ENCODE assay signal across 8 cellular contexts in the genomic region with DNA sequence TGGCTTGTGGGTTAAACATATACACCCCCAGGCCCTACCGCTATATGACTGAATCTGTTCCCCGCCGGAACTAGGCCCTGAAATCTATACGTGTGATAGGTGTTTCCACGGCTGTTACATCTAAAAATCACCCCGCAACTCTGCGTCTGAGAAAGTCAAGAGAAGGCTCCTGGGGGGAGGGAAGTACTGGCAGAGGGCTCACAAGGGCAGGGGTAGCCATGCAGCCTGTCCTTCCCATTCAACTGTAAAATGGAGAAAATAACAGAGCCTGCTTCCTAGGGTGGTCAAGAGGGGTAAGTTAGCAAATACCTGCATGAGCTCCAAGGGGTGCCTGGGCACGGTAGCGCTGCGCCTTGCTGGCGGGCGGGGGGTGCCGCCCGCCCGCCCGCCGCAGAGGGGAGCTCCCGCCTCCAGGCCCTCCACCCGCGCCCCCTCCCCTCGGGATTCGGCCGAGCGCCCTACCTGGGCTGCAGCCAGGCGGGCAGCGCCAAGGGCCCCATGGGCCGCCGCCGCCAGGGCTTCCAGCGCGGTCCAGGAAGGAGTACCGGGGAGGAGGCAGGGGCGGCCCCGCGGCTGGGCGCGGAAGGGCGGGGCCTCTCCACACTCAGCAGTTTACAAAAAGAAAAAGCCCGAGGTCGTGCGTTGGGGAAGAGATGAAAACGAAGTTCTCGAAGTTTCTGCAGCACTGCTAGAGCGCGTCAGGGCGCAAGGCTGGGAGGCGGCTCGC. TPM values are rescaled to one million over a fixed set of nuclear protein-coding genes. Genes with fewer than 3 reads are reported as not detected.
DNase-seq lines count a peak whose midpoint lies in the region; ATAC-seq and FAIRE-seq lines count a peak whose summit lies in the region.

A gene with protein sequence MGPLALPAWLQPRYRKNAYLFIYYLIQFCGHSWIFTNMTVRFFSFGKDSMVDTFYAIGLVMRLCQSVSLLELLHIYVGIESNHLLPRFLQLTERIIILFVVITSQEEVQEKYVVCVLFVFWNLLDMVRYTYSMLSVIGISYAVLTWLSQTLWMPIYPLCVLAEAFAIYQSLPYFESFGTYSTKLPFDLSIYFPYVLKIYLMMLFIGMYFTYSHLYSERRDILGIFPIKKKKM (minus strand): TSS at position 550 of the 727 bp plus-strand sequence. CDS start 50 bp downstream, at position 500.

- H3K27me3 Mint-ChIP-seq in activated CD4-positive, alpha-beta memory T cell treated with anti-CD3 and anti-CD28 coated beads for 36 hours: no peaks in the 10 kb centered on the region
- H3K27me3 Mint-ChIP-seq in effector memory CD8-positive, alpha-beta T cell: no peaks in the 10 kb centered on the region

- H3K9ac ChIP-seq in HUES64 (ENCODE audit: low read depth, low read length): peak within 1 kb of the TSS; percentile 60

- H3K4me3 Mint-ChIP-seq in activated CD4-positive, alpha-beta memory T cell treated with anti-CD3 and anti-CD28 coated beads for 36 hours: peak within 1 kb of the TSS; percentile 60
- H3K4me3 Mint-ChIP-seq in effector memory CD8-positive, alpha-beta T cell: no peak within 1 kb of the TSS

- CTCF ChIA-PET in activated CD4-positive, alpha-beta memory T cell treated with anti-CD3 and anti-CD28 coated beads for 36 hours (lab: Charles Lee): interaction anchor here (0.6 to 1.2 kb wide), 4 partner anchors 31 to 346 kb away, joined by 3 to 4 read pairs (median 3); no protein-coding TSS in a partner anchor

- no peak for FAIRE-seq in HTR-8/SVneo (lab: Jason Lieb, UNC)

- H3K4me1 Mint-ChIP-seq in activated CD4-positive, alpha-beta memory T cell treated with anti-CD3 and anti-CD28 coated beads for 36 hours (ENCODE audit: low read depth): peaks cover 21% of the 10 kb centered on the region
- peaks cover 15 to 40% of the 10 kb centered on the region in 2 donors for H3K4me1 Mint-ChIP-seq in effector memory CD8-positive, alpha-beta T cell (ENCODE audit: low read depth in 2 of 2)

- ATAC-seq in GM21360 (IDR thresholded peaks at IDR 0.05; ENCODE audit: unreplicated experiment): peak; percentile 63
- ATAC-seq in effector memory CD8-positive, alpha-beta T cell (replicated peaks): peak; percentile 85

- peak within 1 kb of the TSS; percentile 7; the same call in 1 of the 2 replicates for H3K27ac ChIP-seq in HUES64 (ENCODE audit: low read depth, low read length)
- no peak within 1 kb of the TSS for H3K27ac ChIP-seq in mesodermal cell (ENCODE audit: low read depth, low read length, severe bottlenecking)

- POLR2A ChIA-PET in activated CD4-positive, alpha-beta memory T cell treated with anti-CD3 and anti-CD28 coated beads for 36 hours (lab: Charles Lee): interaction anchor here (0.8 to 2.4 kb wide), 6 partner anchors 31 to 409 kb away, joined by 3 to 14 read pairs (median 5); a partner anchor contains a TSS

- H3K9me3 ChIP-seq in HUES64 (ENCODE audit: insufficient read depth, low read depth, low read length): no peaks in the 10 kb centered on the region
- no peaks in the 10 kb centered on the region for H3K9me3 ChIP-seq in mesodermal cell (ENCODE audit: control insufficient read depth, low read length)

- intact Hi-C loops in activated CD4-positive, alpha-beta memory T cell treated with anti-CD3 and anti-CD28 coated beads for 36 hours (cut with micrococcal nuclease): loop anchor here (1.0 to 10.0 kb wide), 8 partner anchors 51 to 1054 kb away; a partner anchor contains a TSS

- DNase-seq in DMS79 treated with DMSO at 0.1 percent for 48 hours (lab: John Stamatoyannopoulos, UW) (peak; percentile 45), HTR-8/SVneo (ENCODE audit: insufficient read length, low spot score) (no peak)
- peak; percentile 77 for DNase-seq in activated CD4-positive, alpha-beta memory T cell treated with anti-CD3 and anti-CD28 coated beads for 36 hours
- peak; percentile 58 to 61 (median 61) for DNase-seq in effector memory CD8-positive, alpha-beta T cell
- peak; percentile 32 to 44 for DNase-seq in stimulated activated CD8-positive, alpha-beta memory T cell treated with anti-CD3 and anti-CD28 coated beads, Interleukin-2, amount 100 ng/mL, for 48 hours (ENCODE audit: low read depth in 2 of 2)

- H3K9me3 Mint-ChIP-seq in activated CD4-positive, alpha-beta memory T cell treated with anti-CD3 and anti-CD28 coated beads for 36 hours: no peaks in the 10 kb centered on the region
- no peaks in the 10 kb centered on the region for H3K9me3 Mint-ChIP-seq in effector memory CD8-positive, alpha-beta T cell

- H3K27me3 ChIP-seq in HUES64 (ENCODE audit: insufficient read depth, low read length): no peaks in the 10 kb centered on the region

- H3K36me3 ChIP-seq in HUES64 (ENCODE audit: insufficient read depth, low read length) (no peaks in the 10 kb centered on the region), mesodermal cell (ENCODE audit: control insufficient read depth, insufficient read depth, low read length) (no peaks in the 10 kb centered on the region)

- peak within 1 kb of the TSS; percentile 66 for H3K27ac Mint-ChIP-seq in activated CD4-positive, alpha-beta memory T cell treated with anti-CD3 and anti-CD28 coated beads for 36 hours
- no peak within 1 kb of the TSS for H3K27ac Mint-ChIP-seq in effector memory CD8-positive, alpha-beta T cell

- H3K4me3 ChIP-seq in HUES64 (ENCODE audit: low read length) (peak within 1 kb of the TSS; percentile 53), mesodermal cell (ENCODE audit: extremely low read depth, insufficient read depth, low read length, poor library complexity, severe bottlenecking) (peak within 1 kb of the TSS; percentile 42)

- H3K4me1 ChIP-seq in HUES64 (ENCODE audit: insufficient read depth, low read length) (peaks cover 11% of the 10 kb centered on the region), mesodermal cell (ENCODE audit: control insufficient read depth, insufficient read depth, low read length, poor library complexity, severe bottlenecking) (no peaks in the 10 kb centered on the region)

- 7% methylated on average over 48 of the region's 48 CpGs for WGBS in HUES64
- 20 to 24% methylated on average over 21 to 28 of the region's 48 CpGs for WGBS in mesodermal cell (ENCODE audit: insufficient coverage in 2 of 2), 2 experiments

- peaks cover 4% of the 10 kb centered on the region for H3K36me3 Mint-ChIP-seq in activated CD4-positive, alpha-beta memory T cell treated with anti-CD3 and anti-CD28 coated beads for 36 hours
- H3K36me3 Mint-ChIP-seq in effector memory CD8-positive, alpha-beta T cell (ENCODE audit: insufficient read depth): peaks cover 10% of the 10 kb centered on the region

RNA-seq across cellular contexts. Expression of the gene that starts here (rescaled TPM):
- 0.60 TPM for polyA plus RNA-seq in HUES64 (2013, experiment 1 of 2)
- polyA plus RNA-seq in HUES64 (2013, experiment 2 of 2): 1.1 TPM
- total RNA-seq in activated CD4-positive, alpha-beta memory T cell treated with anti-CD3 and anti-CD28 coated beads for 36 hours: 1 to 10 TPM; 1.9 to 2.4 TPM
- polyA plus RNA-seq in mesodermal cell (2013, experiment 1 of 2): 2.0 TPM
- 1.9 TPM for polyA plus RNA-seq in mesodermal cell (2013, experiment 2 of 2)
